ENCODE assay signal across 18 cellular contexts in the genomic region with DNA sequence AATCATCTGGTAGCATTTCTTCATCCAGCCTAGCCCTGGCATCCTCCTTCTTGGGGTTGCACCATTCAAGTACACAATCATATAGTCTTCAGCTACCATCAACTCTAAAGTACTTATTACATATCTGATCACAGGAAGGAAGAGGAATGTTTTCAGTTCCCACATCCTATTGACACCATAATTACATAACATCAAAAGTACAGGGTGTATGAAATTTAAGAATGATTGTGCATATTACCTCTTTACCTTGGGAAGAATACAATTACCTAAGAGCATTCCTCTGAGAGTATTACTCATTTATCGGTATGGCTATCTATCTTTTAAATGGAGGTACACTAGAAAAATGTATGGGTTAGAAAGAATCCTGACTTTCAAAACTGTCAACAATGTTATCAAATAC.
"Had no signal": no experiment of that assay in that cellular context is flagged by ENCODE, and none has a peak within 500 bp of the region (broad histone marks: within the 10 kb centered on the region; RNA-seq: fewer than 3 reads in every experiment).

No MANE protein-coding gene starts in this region.

- DNase-seq: activated CD4-positive, alpha-beta T cell treated with anti-CD3 and anti-CD28 coated beads for 36 hours; activated CD8-positive, alpha-beta memory T cell treated with anti-CD3 and anti-CD28 coated beads, Interleukin-2, amount 50 U/mL, for 4 hours; activated CD8-positive, alpha-beta T cell treated with anti-CD3 and anti-CD28 coated beads for 36 hours; activated gamma-delta T cell treated with Interleukin-2 at 50 U/mL for 16 hours; activated T-cell treated with anti-CD3 and anti-CD28 coated beads, Interleukin-2, amount 50 U/mL, for 72 hours; caudate nucleus; colonic mucosa; heart right ventricle; kidney; left ventricle myocardium superior; mesendoderm; pancreas; retina; stimulated activated CD4-positive, alpha-beta T cell treated with anti-CD3 and anti-CD28 coated beads, Interleukin-4, amount 100 ng/mL, for 4 hours; stimulated activated naive CD8-positive, alpha-beta T cell treated with anti-CD3 and anti-CD28 coated beads, Interleukin-15, amount 100 ng/mL, for 72 hours; WERI-Rb-1 had no signal

- H3K27me3 ChIP-seq: colonic mucosa, heart right ventricle, pancreas had no signal

- ATAC-seq: activated CD4-positive, alpha-beta T cell treated with anti-CD3 and anti-CD28 coated beads for 36 hours; activated CD8-positive, alpha-beta T cell treated with anti-CD3 and anti-CD28 coated beads for 36 hours; activated T-cell treated with anti-CD3 and anti-CD28 coated beads, Interleukin-2, amount 50 U/mL, for 72 hours; pancreas; stimulated activated naive CD8-positive, alpha-beta T cell treated with anti-CD3 and anti-CD28 coated beads, Interleukin-15, amount 100 ng/mL, for 72 hours had no signal

- H3K4me3 ChIP-seq: colonic mucosa, heart right ventricle, pancreas, thoracic aorta had no signal

- H3K36me3 ChIP-seq: colonic mucosa, heart right ventricle, pancreas, WERI-Rb-1 had no signal

- H3K9me3 Mint-ChIP-seq: activated CD8-positive, alpha-beta T cell treated with anti-CD3 and anti-CD28 coated beads for 36 hours; activated T-cell treated with anti-CD3 and anti-CD28 coated beads, Interleukin-2, amount 50 U/mL, for 72 hours; neural crest cell; stimulated activated naive CD8-positive, alpha-beta T cell treated with anti-CD3 and anti-CD28 coated beads, Interleukin-15, amount 100 ng/mL, for 72 hours had no signal

- H3K27me3 Mint-ChIP-seq: activated CD4-positive, alpha-beta T cell treated with anti-CD3 and anti-CD28 coated beads for 36 hours; activated CD8-positive, alpha-beta T cell treated with anti-CD3 and anti-CD28 coated beads for 36 hours; stimulated activated naive CD8-positive, alpha-beta T cell treated with anti-CD3 and anti-CD28 coated beads, Interleukin-15, amount 100 ng/mL, for 72 hours had no signal

- H3K4me1 ChIP-seq: colonic mucosa had no signal

- H3K4me1 Mint-ChIP-seq: stimulated activated naive CD8-positive, alpha-beta T cell treated with anti-CD3 and anti-CD28 coated beads, Interleukin-15, amount 100 ng/mL, for 72 hours had no signal

- H3K4me3 Mint-ChIP-seq: activated CD4-positive, alpha-beta T cell treated with anti-CD3 and anti-CD28 coated beads for 36 hours; activated CD8-positive, alpha-beta T cell treated with anti-CD3 and anti-CD28 coated beads for 36 hours; activated T-cell treated with anti-CD3 and anti-CD28 coated beads, Interleukin-2, amount 50 U/mL, for 72 hours; neural crest cell; stimulated activated naive CD8-positive, alpha-beta T cell treated with anti-CD3 and anti-CD28 coated beads, Interleukin-15, amount 100 ng/mL, for 72 hours had no signal

- H3K27ac ChIP-seq: colonic mucosa, heart right ventricle, pancreas, WERI-Rb-1 had no signal

- H3K9me3 ChIP-seq: colonic mucosa, heart right ventricle, pancreas, thoracic aorta had no signal

- H3K27ac Mint-ChIP-seq: activated CD4-positive, alpha-beta T cell treated with anti-CD3 and anti-CD28 coated beads for 36 hours; activated CD8-positive, alpha-beta T cell treated with anti-CD3 and anti-CD28 coated beads for 36 hours; activated T-cell treated with anti-CD3 and anti-CD28 coated beads, Interleukin-2, amount 50 U/mL, for 72 hours had no signal
